In the genomic region with DNA sequence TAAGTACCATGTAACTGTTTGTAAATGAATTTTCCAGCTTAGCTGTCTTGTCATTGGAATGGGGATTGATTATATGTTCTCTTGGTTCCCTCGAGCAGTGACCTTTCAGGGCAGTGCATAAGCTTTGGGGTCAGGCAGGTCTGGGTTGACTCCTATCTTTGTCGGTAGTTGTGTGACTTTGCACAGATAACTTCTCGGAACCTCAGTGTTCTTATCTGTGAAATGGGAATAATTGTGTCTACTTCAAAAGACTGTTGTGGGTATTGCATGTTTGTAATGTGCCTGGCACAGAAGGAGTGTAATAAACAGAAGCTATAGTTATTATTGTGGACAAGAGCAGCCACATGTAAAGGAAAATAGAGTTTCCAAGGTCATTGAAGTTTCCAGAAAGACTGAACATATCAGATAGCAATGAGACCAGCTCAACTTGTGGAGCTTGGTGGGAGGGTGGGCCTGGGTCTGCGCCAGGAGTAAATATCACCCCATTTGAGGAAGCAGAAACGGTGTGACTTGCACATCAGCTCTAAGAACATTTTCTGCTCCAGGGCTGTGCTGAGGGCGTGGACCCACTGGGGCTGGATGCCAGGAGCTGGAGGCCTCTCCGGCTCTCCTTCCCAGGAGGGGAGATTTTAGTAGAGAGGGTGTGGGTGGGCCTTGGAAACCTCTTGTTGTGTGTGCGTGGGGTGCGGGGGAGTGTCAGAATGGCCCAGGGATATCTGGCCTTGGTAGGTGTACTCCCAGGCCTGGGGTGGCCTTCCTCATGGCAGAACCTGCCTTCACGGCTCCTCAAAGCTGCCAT, we compare ENCODE assay signal across 11 cellular contexts. TPM values are rescaled to one million over a fixed set of nuclear protein-coding genes. Genes with fewer than 3 reads are reported as not detected.
DNase-seq lines count a peak whose midpoint lies in the region; ATAC-seq and TF ChIP-seq lines count a peak whose summit lies in the region.
"Had no signal": no experiment of that assay in that cellular context is flagged by ENCODE, and none has a peak within 500 bp of the region (broad histone marks: within the 10 kb centered on the region; RNA-seq: fewer than 3 reads in every experiment).

No MANE protein-coding gene starts in this region.

- peak overlapping the region; percentile 34 for H3K27ac Mint-ChIP-seq in T-helper 17 cell
- H3K27ac Mint-ChIP-seq in activated CD4-positive, alpha-beta T cell treated with anti-CD3 and anti-CD28 coated beads, Interleukin-2, amount 10 ng/mL, durations not matched to agents 7 days and 5 days: no peak overlapping the region

- H3K36me3 ChIP-seq in heart left ventricle: no peaks in the 10 kb centered on the region
- no peaks in the 10 kb centered on the region for H3K36me3 ChIP-seq in trophoblast cell (ENCODE audit: control insufficient read depth in 1 of 2, insufficient read depth in 2 of 2, low read length in 2 of 2)
- H3K36me3 ChIP-seq in effector memory CD4-positive, alpha-beta T cell (ENCODE audit: control insufficient read depth, insufficient read depth, low read length): no peaks in the 10 kb centered on the region

- H3K4me3 Mint-ChIP-seq in T-helper 17 cell: no peak overlapping the region
- H3K4me3 Mint-ChIP-seq in activated CD4-positive, alpha-beta T cell treated with anti-CD3 and anti-CD28 coated beads, Interleukin-2, amount 10 ng/mL, durations not matched to agents 7 days and 5 days: no peak overlapping the region

- H3K27ac ChIP-seq in heart left ventricle: peak overlapping the region in 8 of 12 donors; percentile 24 to 95 (median 40)
- H3K27ac ChIP-seq in trophoblast cell (ENCODE audit: low read depth, low read length): no peak overlapping the region
- H3K27ac ChIP-seq in effector memory CD4-positive, alpha-beta T cell (ENCODE audit: insufficient read depth, low read length, poor library complexity, severe bottlenecking): no peak overlapping the region

- H3K23ac ChIP-seq in trophoblast cell (ENCODE audit: low read length): no peak overlapping the region

- TF ChIP-seq POLR2A in heart left ventricle (IDR thresholded peaks at IDR 0.05): no peak

- TF ChIP-seq CTCF in heart left ventricle (IDR thresholded peaks at IDR 0.05): no peak

- no peaks in the 10 kb centered on the region for H3K9me3 Mint-ChIP-seq in activated CD4-positive, alpha-beta T cell treated with anti-CD3 and anti-CD28 coated beads, Interleukin-2, amount 10 ng/mL, durations not matched to agents 7 days and 5 days

- H3K4me3 ChIP-seq in heart left ventricle (no peak overlapping the region), trophoblast cell (ENCODE audit: low read depth, low read length) (no peak overlapping the region)
- no peak overlapping the region for H3K4me3 ChIP-seq in effector memory CD4-positive, alpha-beta T cell (ENCODE audit: insufficient read depth, low read depth, low read length, poor library complexity, severe bottlenecking)

- H3K4ac ChIP-seq in trophoblast cell (ENCODE audit: low read depth, low read length): no peak overlapping the region

- peaks cover 15% of the 10 kb centered on the region for H3K4me1 Mint-ChIP-seq in T-helper 17 cell
- H3K4me1 Mint-ChIP-seq in activated CD4-positive, alpha-beta T cell treated with anti-CD3 and anti-CD28 coated beads, Interleukin-2, amount 10 ng/mL, durations not matched to agents 7 days and 5 days: peaks cover 38% of the 10 kb centered on the region

- no peaks in the 10 kb centered on the region for H3K27me3 ChIP-seq in heart left ventricle
- H3K27me3 ChIP-seq in trophoblast cell (ENCODE audit: insufficient read depth, low read length): no peaks in the 10 kb centered on the region
- H3K27me3 ChIP-seq in effector memory CD4-positive, alpha-beta T cell (replicated peaks; ENCODE audit: control insufficient read depth, insufficient read depth, low read length, poor library complexity, severe bottlenecking): no peaks in the 10 kb centered on the region

- H2BK120ac ChIP-seq in trophoblast cell (ENCODE audit: insufficient read depth, low read length, poor library complexity): peak overlapping the region; percentile 19

- intact Hi-C loops in heart left ventricle (cut with DNase I): loop anchor here in 4 of 10 donors (5.0 to 10.0 kb wide), 4 partner anchors 54 to 121 kb away; partner anchors contain the start of gene TMED10 (in 1 of the 4)

- H3K9ac ChIP-seq in trophoblast cell (ENCODE audit: low read length): no peak overlapping the region

- H4K8ac ChIP-seq in trophoblast cell (ENCODE audit: low read depth, low read length): no peak overlapping the region

- no peak overlapping the region for H2AK5ac ChIP-seq in trophoblast cell (ENCODE audit: low read length)

- H3K36me3 Mint-ChIP-seq in T-helper 17 cell (ENCODE audit: low read depth): no peaks in the 10 kb centered on the region
- no peaks in the 10 kb centered on the region for H3K36me3 Mint-ChIP-seq in activated CD4-positive, alpha-beta T cell treated with anti-CD3 and anti-CD28 coated beads, Interleukin-2, amount 10 ng/mL, durations not matched to agents 7 days and 5 days (ENCODE audit: low read depth)

- peaks cover 35% of the 10 kb centered on the region for H3K79me1 ChIP-seq in trophoblast cell (ENCODE audit: low read length)

- ATAC-seq in T-helper 17 cell (no peak), heart left ventricle (peak in 1 of 4 donors; percentile 12), GM21423 (IDR thresholded peaks at IDR 0.05; ENCODE audit: unreplicated experiment) (no peak)

- POLR2A ChIA-PET in activated CD4-positive, alpha-beta T cell treated with anti-CD3 and anti-CD28 coated beads, Interleukin-2, amount 10 ng/mL, durations not matched to agents 7 days and 5 days (lab: Charles Lee): no interaction called here

- no peaks in the 10 kb centered on the region for H3K9me3 ChIP-seq in T-helper 17 cell (ENCODE audit: control insufficient read depth, low read length, poor library complexity, severe bottlenecking)
- H3K9me3 ChIP-seq in heart left ventricle: no peaks in the 10 kb centered on the region
- peaks cover 4% of the 10 kb centered on the region for H3K9me3 ChIP-seq in trophoblast cell (ENCODE audit: insufficient read depth, low read depth, low read length)
- H3K9me3 ChIP-seq in effector memory CD4-positive, alpha-beta T cell (ENCODE audit: control insufficient read depth, low read length): no peaks in the 10 kb centered on the region

- 61 to 77% (median 73%) methylated on average over 10 of the region's 10 CpGs for WGBS in heart left ventricle, 4 donors
- WGBS in trophoblast cell (ENCODE audit: extremely low coverage, insufficient coverage, insufficient read length): no CpG with 5 or more reads among the region's 10 CpGs

- peaks cover 1% of the 10 kb centered on the region for H3K79me2 ChIP-seq in trophoblast cell (ENCODE audit: control insufficient read depth, insufficient read depth, low read length, poor library complexity)

- no peak overlapping the region for H3K14ac ChIP-seq in trophoblast cell (ENCODE audit: low read length)

- no peak overlapping the region for H2BK12ac ChIP-seq in trophoblast cell (ENCODE audit: low read length)

- no peak overlapping the region for H3K4me2 ChIP-seq in trophoblast cell (ENCODE audit: low read length)

- H4K12ac ChIP-seq in trophoblast cell (ENCODE audit: low read depth, low read length): no peak overlapping the region

- no peak overlapping the region for H2AFZ ChIP-seq in trophoblast cell (ENCODE audit: insufficient read depth, low read length, poor library complexity)

- no peak overlapping the region for H2BK5ac ChIP-seq in trophoblast cell (ENCODE audit: low read depth, low read length, poor library complexity)

- no peaks in the 10 kb centered on the region for H3K27me3 Mint-ChIP-seq in T-helper 17 cell
- H3K27me3 Mint-ChIP-seq in activated CD4-positive, alpha-beta T cell treated with anti-CD3 and anti-CD28 coated beads, Interleukin-2, amount 10 ng/mL, durations not matched to agents 7 days and 5 days: peaks cover 2% of the 10 kb centered on the region

- H3K4me1 ChIP-seq in heart left ventricle: peaks cover 0 to 95% (median 23%) of the 10 kb centered on the region in 12 donors
- H3K4me1 ChIP-seq in trophoblast cell (ENCODE audit: control insufficient read depth in 1 of 2, insufficient read depth in 2 of 2, low read length in 2 of 2): peaks cover 25 to 26% of the 10 kb centered on the region in 2 experiments
- H3K4me1 ChIP-seq in effector memory CD4-positive, alpha-beta T cell (ENCODE audit: control insufficient read depth, insufficient read depth, low read length, poor library complexity, severe bottlenecking): peaks cover 20% of the 10 kb centered on the region

- CTCF ChIA-PET in activated CD4-positive, alpha-beta T cell treated with anti-CD3 and anti-CD28 coated beads, Interleukin-2, amount 10 ng/mL, durations not matched to agents 7 days and 5 days (lab: Charles Lee): interaction anchor here (0.6 to 2.2 kb wide), 12 partner anchors 11 to 247 kb away, joined by 3 to 10 read pairs (median 3); no protein-coding TSS in a partner anchor

- DNase-seq in AML-193 (lab: John Stamatoyannopoulos, UW) (peak; percentile 20 to 50), T-helper 17 cell (no peak), heart left ventricle (peak in 3 of 5 donors; percentile 55 to 73 (median 60)), trophoblast cell (peak in 1 of 2 donors; percentile 28), LoVo (ENCODE audit: low spot score) (no peak)
- no peak for DNase-seq in effector memory CD4-positive, alpha-beta T cell
- DNase-seq in activated CD4-positive, alpha-beta T cell treated with anti-CD3 and anti-CD28 coated beads, Interleukin-2, amount 10 ng/mL, durations not matched to agents 7 days and 5 days: no peak
- DNase-seq: EL; stimulated activated naive CD4-positive, alpha-beta T cell treated with Interleukin-2 at 50 U/mL for 16 hours; T-helper 9 cell had no signal

- H3K18ac ChIP-seq in trophoblast cell (ENCODE audit: low read length): no peak overlapping the region

- peak overlapping the region; percentile 33 for H4K91ac ChIP-seq in trophoblast cell (ENCODE audit: low read depth, low read length)

RNA-seq across cellular contexts. Expression of gene FOS, which starts 19.8 kb away (rescaled TPM):
- total RNA-seq in T-helper 17 cell (1,000 to 10,000 TPM; 2,179 to 4,074 TPM), heart left ventricle (100 to 1,000 TPM in 1 of 9 donors, 10 to 100 TPM in 6, 1 to 10 TPM in 2; 6.5 to 549 (median 28.6) TPM)
- polyA plus RNA-seq in heart left ventricle: 10 to 100 TPM; 24.1 to 49.4 TPM
- 26.6 and 30.7 TPM in 2 replicates for polyA plus RNA-seq in trophoblast cell (2013)
- total RNA-seq in activated CD4-positive, alpha-beta T cell treated with anti-CD3 and anti-CD28 coated beads, Interleukin-2, amount 10 ng/mL, durations not matched to agents 7 days and 5 days: 10 to 100 TPM; 28.0 to 35.7 TPM

Comparison
In these comparisons a context has a peak if more than half of its experiments do, and no peak if none do; other contexts are left out.
1. DNase-seq: peak in AML-193 (2 of 2) and heart left ventricle (3 of 5); none in T-helper 17 cell (0 of 3), effector memory CD4-positive, alpha-beta T cell (0 of 3), LoVo (single experiment) and activated CD4-positive, alpha-beta T cell treated with anti-CD3 and anti-CD28 coated beads, Interleukin-2, amount 10 ng/mL, durations not matched to agents 7 days and 5 days (single experiment).
2. H3K27ac ChIP-seq: peak in heart left ventricle (8 of 12); none in trophoblast cell (single experiment) and effector memory CD4-positive, alpha-beta T cell (single experiment).